Comparison of ENCODE assay signal across 11 cellular contexts in the genomic region with DNA sequence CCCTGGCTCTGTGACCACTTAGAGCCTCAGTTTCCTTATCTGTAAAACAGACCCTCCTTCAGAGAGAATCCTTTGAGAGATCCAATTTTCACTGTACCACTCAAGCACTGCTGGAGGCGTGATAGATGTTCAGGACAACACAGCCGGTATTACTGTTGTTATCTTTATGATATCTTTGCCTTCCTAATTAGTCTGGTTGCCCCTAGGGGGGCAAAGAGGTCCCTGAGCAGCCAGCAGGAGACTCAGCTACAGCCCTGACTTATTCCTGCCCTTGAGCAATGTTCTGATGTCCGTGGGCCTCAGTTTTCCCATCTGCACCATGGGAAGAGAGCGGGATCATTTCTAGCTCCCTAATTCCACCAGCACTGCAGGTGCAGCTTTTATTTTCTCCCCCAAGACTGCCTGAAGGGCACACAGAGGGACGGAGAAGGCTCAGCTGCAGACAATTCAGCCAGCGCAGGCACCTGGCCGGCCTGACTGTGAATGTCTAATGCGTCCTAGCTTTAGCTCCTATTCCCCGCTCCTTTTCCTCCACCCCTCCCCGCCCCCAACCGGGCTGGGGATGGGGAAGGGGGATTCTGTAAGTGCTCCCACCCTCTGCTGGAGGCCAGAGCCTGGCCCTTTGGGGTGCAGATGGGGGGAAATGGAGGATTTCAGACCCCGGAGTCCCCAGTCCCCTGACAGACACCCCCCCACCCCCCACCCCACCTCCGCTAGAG. TPM values are rescaled to one million over a fixed set of nuclear protein-coding genes. Genes with fewer than 3 reads are reported as not detected.
DNase-seq lines count a peak whose midpoint lies in the region; ATAC-seq and TF ChIP-seq lines count a peak whose summit lies in the region.
"Had no signal": no experiment of that assay in that cellular context is flagged by ENCODE, and none has a peak within 500 bp of the region (broad histone marks: within the 10 kb centered on the region; RNA-seq: fewer than 3 reads in every experiment).

No MANE protein-coding gene starts in this region.

- 49% methylated on average over 8 of the region's 13 CpGs for WGBS in SK-N-SH (ENCODE audit: low lambda C conversion rate)
- 64 to 66% methylated on average over 10 to 11 of the region's 13 CpGs for WGBS in thyroid gland, 2 donors

- no peaks in the 10 kb centered on the region for H3K27me3 ChIP-seq in SK-N-SH (ENCODE audit: insufficient read depth)
- peaks cover 61% of the 10 kb centered on the region for H3K27me3 ChIP-seq in iPS-20b (ENCODE audit: insufficient read depth, low read length)
- no peaks in the 10 kb centered on the region for H3K27me3 ChIP-seq in thyroid gland

- H3F3A ChIP-seq in SK-N-SH (replicated peaks; ENCODE audit: insufficient read depth): peaks cover 7% of the 10 kb centered on the region

- DNase-seq in SK-N-SH: no peak
- peak; percentile 22 for DNase-seq in NCI-H774 (lab: John Stamatoyannopoulos, UW)
- DNase-seq in thyroid gland: no peak
- no peak for DNase-seq in LoVo (ENCODE audit: low spot score)
- no peak for DNase-seq in NCI-H1694 treated with DMSO at 0.1 percent for 48 hours (lab: John Stamatoyannopoulos, UW)
- DNase-seq: activated CD8-positive, alpha-beta T cell treated with anti-CD3 and anti-CD28 coated beads, Interleukin-2, amount 10 ng/mL, durations not matched to agents 7 days and 5 days; AML-193; spleen had no signal

- no peak for TF ChIP-seq POLR2A in thyroid gland (IDR thresholded peaks at IDR 0.05)

- H3K9me3 ChIP-seq in SK-N-SH (no peaks in the 10 kb centered on the region), iPS-20b (ENCODE audit: insufficient read depth, low read depth, low read length) (no peaks in the 10 kb centered on the region), thyroid gland (no peaks in the 10 kb centered on the region)
- H3K9me3 ChIP-seq: spleen had no signal

- intact Hi-C loops in thyroid gland (cut with DNase I): loop anchor here (5.0 kb wide), 1 partner anchor 74 kb away; no protein-coding TSS in a partner anchor

- no peak overlapping the region for H3K9ac ChIP-seq in SK-N-SH
- H3K9ac ChIP-seq in iPS-20b (ENCODE audit: low read depth, low read length): no peak overlapping the region

- TF ChIP-seq CTCF in SK-N-SH (IDR thresholded peaks at IDR 0.05) (no peak), thyroid gland (IDR thresholded peaks at IDR 0.05) (no peak)

- no peak for ATAC-seq in SK-N-SH treated with all-trans-retinoic acid at 6 μM for 48 hours
- no peak for ATAC-seq in GM18867 (IDR thresholded peaks at IDR 0.05; ENCODE audit: unreplicated experiment)
- ATAC-seq: activated CD8-positive, alpha-beta T cell treated with anti-CD3 and anti-CD28 coated beads, Interleukin-2, amount 10 ng/mL, durations not matched to agents 7 days and 5 days had no signal

- H3K4me1 ChIP-seq in SK-N-SH (ENCODE audit: control insufficient read depth in 1 of 2, insufficient read depth in 2 of 2, low read depth in 1 of 2, low read length in 1 of 2) (no peaks in the 10 kb centered on the region; a peak in 1 of 4 replicates), iPS-20b (ENCODE audit: insufficient read depth, low read length) (peaks cover 5% of the 10 kb centered on the region; the same call in 1 of the 2 replicates), thyroid gland (peaks cover 6 to 15% of the 10 kb centered on the region in 2 donors)

- no peak for TF ChIP-seq EP300 in SK-N-SH (IDR thresholded peaks at IDR 0.05; ENCODE audit: borderline replicate concordance in 1 of 2, low read depth in 1 of 2, low read length in 1 of 2)

- H3K36me3 ChIP-seq in SK-N-SH (replicated peaks in 1 of 2; ENCODE audit: control insufficient read depth in 1 of 2, insufficient read depth in 2 of 2, low read length in 1 of 2) (no peaks in the 10 kb centered on the region), iPS-20b (ENCODE audit: insufficient read depth, low read depth, low read length) (no peaks in the 10 kb centered on the region), thyroid gland (no peaks in the 10 kb centered on the region)
- H3K36me3 ChIP-seq: spleen had no signal

- H3K79me2 ChIP-seq in SK-N-SH (ENCODE audit: insufficient read depth): no peaks in the 10 kb centered on the region

- H4K20me1 ChIP-seq in SK-N-SH (ENCODE audit: insufficient read depth): no peaks in the 10 kb centered on the region

- no peaks in the 10 kb centered on the region for H3K9me2 ChIP-seq in SK-N-SH

- H3K4me3 ChIP-seq in SK-N-SH (ENCODE audit: low read depth in 2 of 2, low read length in 1 of 2) (no peak overlapping the region), iPS-20b (ENCODE audit: low read length) (peak overlapping the region; percentile 34; the same call in 1 of the 2 replicates), thyroid gland (replicated peaks in 1 of 3) (no peak overlapping the region)

- POLR2A ChIA-PET in SK-N-SH (lab: Yijun Ruan, JAX): interaction anchor here (0.7 kb wide), 1 partner anchor 95 kb away, joined by 3 read pairs; no protein-coding TSS in a partner anchor

- H3K27ac ChIP-seq in SK-N-SH (ENCODE audit: low read depth in 2 of 2, low read length in 1 of 2) (no peak overlapping the region), iPS-20b (ENCODE audit: low read length) (no peak overlapping the region), thyroid gland (peak overlapping the region; percentile 29 to 75 (median 30))

- H3K4me2 ChIP-seq in SK-N-SH: no peak overlapping the region

- CTCF ChIA-PET in SK-N-SH (lab: Yijun Ruan, JAX): interaction anchor here (0.6 to 1.7 kb wide), 3 partner anchors 30 to 88 kb away, joined by 3 to 6 read pairs (median 4); no protein-coding TSS in a partner anchor

- TF ChIP-seq RAD21 in SK-N-SH (IDR thresholded peaks at IDR 0.05; ENCODE audit: low read length): no peak

- H2AFZ ChIP-seq in SK-N-SH (ENCODE audit: low read depth): no peak overlapping the region

TF ChIP-seq in SK-N-SH, 30 proteins besides CTCF, POLR2A, EP300 and RAD21:
- TF ChIP-seq RCOR1 (IDR thresholded peaks at IDR 0.05; ENCODE audit: low read length): 0 out of 2 replicates have a peak, but pooled peaks have one; percentile 23
- TF ChIP-seq, protein P1, sequence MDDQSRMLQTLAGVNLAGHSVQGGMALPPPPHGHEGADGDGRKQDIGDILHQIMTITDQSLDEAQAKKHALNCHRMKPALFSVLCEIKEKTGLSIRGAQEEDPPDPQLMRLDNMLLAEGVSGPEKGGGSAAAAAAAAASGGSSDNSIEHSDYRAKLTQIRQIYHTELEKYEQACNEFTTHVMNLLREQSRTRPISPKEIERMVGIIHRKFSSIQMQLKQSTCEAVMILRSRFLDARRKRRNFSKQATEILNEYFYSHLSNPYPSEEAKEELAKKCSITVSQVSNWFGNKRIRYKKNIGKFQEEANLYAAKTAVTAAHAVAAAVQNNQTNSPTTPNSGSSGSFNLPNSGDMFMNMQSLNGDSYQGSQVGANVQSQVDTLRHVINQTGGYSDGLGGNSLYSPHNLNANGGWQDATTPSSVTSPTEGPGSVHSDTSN (IDR thresholded peaks at IDR 0.05): no peak

TF ChIP-seq in SK-N-SH treated with all-trans-retinoic acid at 6 μM for 48 hours, 23 proteins besides CTCF, POLR2A, EP300 and RAD21:
- TF ChIP-seq CSRNP3 (CRISPR knock-in tag; IDR thresholded peaks at IDR 0.05): no peak
- no peak for TF ChIP-seq OSR1 (CRISPR knock-in tag; IDR thresholded peaks at IDR 0.05)

RNA-seq across cellular contexts. Expression of gene TLE5, which starts 16.3 kb away (rescaled TPM):
- polyA plus RNA-seq in SK-N-SH (2012; rRNA removed): 479 and 519 TPM in 2 replicates
- polyA plus RNA-seq in SK-N-SH (2012; cell fraction: cytosol; rRNA removed): 268 and 361 TPM in 2 replicates
- 542 and 572 TPM in 2 replicates for polyA plus RNA-seq in SK-N-SH (2012; cell fraction: nucleus; rRNA removed)
- total RNA-seq in thyroid gland: 100 to 1,000 TPM; 398 to 892 (median 498) TPM

RNA-seq across cellular contexts. Expression of gene TLE2, which starts 17.0 kb away (rescaled TPM):
- polyA plus RNA-seq in SK-N-SH (2012; rRNA removed): 1.7 and 2.3 TPM in 2 replicates
- polyA plus RNA-seq in SK-N-SH (2012; cell fraction: cytosol; rRNA removed): 0.97 and 1.9 TPM in 2 replicates
- 10.0 and 17.5 TPM in 2 replicates for polyA plus RNA-seq in SK-N-SH (2012; cell fraction: nucleus; rRNA removed)
- 100 to 1,000 TPM in 1 of 4 donors, 10 to 100 TPM in 3; 81.3 to 114 (median 90.3) TPM for total RNA-seq in thyroid gland

RNA-seq across cellular contexts. Expression of gene GNA11, which starts 48.1 kb away (rescaled TPM):
- 14.6 and 32.4 TPM in 2 replicates for polyA plus RNA-seq in SK-N-SH (2012; rRNA removed)
- polyA plus RNA-seq in SK-N-SH (2012; cell fraction: cytosol; rRNA removed): 14.6 and 27.8 TPM in 2 replicates
- polyA plus RNA-seq in SK-N-SH (2012; cell fraction: nucleus; rRNA removed): 33.0 and 35.6 TPM in 2 replicates
- total RNA-seq in thyroid gland: 10 to 100 TPM; 49.9 to 69.6 (median 63.8) TPM

Comparison
In these comparisons a context has a peak if more than half of its experiments do, and no peak if none do; other contexts are left out.
1. H3K27ac ChIP-seq: peak in thyroid gland (3 of 3); none in SK-N-SH (0 of 2) and iPS-20b (single experiment).